In genomic region chr2:153004627-153005026, GRCh38 we compare ENCODE assay signal across 1 cellular context.
TF ChIP-seq lines count a peak whose summit lies in the region.

No MANE protein-coding gene starts in this region.

TF ChIP-seq in GM23338, 12 proteins besides CTCF, POLR2A, EP300 and RAD21 (continued from another document):
- TF ChIP-seq ZNF462 (CRISPR knock-in tag; IDR thresholded peaks at IDR 0.05) (no peak), REST (IDR thresholded peaks at IDR 0.05; ENCODE audit: unreplicated experiment) (no peak), STAT1 (IDR thresholded peaks at IDR 0.05; ENCODE audit: unreplicated experiment) (no peak), EZH2 (IDR thresholded peaks at IDR 0.05; ENCODE audit: low read depth, unreplicated experiment) (no peak), POLR2AphosphoS5 (IDR thresholded peaks at IDR 0.05; ENCODE audit: low read depth) (no peak)
